8 cellular contexts compared by ENCODE assay signal in the genomic region with DNA sequence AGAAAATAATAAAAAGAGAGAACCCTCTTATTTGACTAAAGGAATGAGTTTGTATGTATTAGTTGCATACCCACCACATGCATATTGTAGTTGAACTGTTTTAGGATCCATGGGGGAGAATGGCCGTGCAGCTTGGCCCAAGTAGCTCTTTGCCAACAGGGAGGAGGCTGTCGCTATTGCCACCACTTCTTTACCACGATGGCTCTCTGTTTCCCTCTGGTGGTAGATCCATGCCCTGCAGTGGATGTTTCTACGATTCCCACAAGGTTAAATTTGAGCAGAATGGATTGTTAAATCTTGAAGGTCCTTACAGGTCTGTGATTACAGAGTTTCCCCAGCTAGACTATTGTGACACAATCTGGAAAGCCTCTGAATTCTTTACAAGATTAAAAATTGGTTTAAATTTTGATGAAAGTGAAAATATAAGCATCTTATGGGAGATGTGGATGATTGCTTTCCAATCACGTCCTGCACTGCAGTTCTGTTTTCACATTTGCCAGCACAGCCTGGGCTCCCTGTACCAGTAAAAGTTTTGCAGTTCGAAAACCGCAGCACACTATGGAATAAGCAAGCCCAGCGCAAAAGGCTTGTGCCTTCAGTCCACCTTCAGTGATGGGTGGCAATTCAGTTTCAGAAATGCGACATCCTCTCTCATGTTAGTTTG. TPM values are rescaled to one million over a fixed set of nuclear protein-coding genes. Genes with fewer than 3 reads are reported as not detected.
DNase-seq lines count a peak whose midpoint lies in the region; ATAC-seq and TF ChIP-seq lines count a peak whose summit lies in the region.

No MANE protein-coding gene starts in this region.

- H4K20me1 ChIP-seq in OCI-LY1 (ENCODE audit: insufficient read depth, low read length), result no peaks in the 10 kb centered on the region

- peaks cover 40% of the 10 kb centered on the region for H3K27me3 Mint-ChIP-seq in nephron (ENCODE audit: low read depth)
- peaks cover 9% of the 10 kb centered on the region for H3K27me3 Mint-ChIP-seq in stimulated activated naive CD8-positive, alpha-beta T cell treated with anti-CD3 and anti-CD28 coated beads, Interleukin-15, amount 100 ng/mL, for 72 hours

- H3K27me3 ChIP-seq in OCI-LY1 (ENCODE audit: insufficient read depth, low read length) (no peaks in the 10 kb centered on the region; the same call in 1 of the 2 replicates), esophagus muscularis mucosa (no peaks in the 10 kb centered on the region)

- no peak for TF ChIP-seq EP300 in esophagus muscularis mucosa (IDR thresholded peaks at IDR 0.05)

- no peaks in the 10 kb centered on the region for H3K9me3 Mint-ChIP-seq in nephron
- no peaks in the 10 kb centered on the region for H3K9me3 Mint-ChIP-seq in stimulated activated naive CD8-positive, alpha-beta T cell treated with anti-CD3 and anti-CD28 coated beads, Interleukin-15, amount 100 ng/mL, for 72 hours

- H3K36me3 ChIP-seq in OCI-LY1 (ENCODE audit: insufficient read depth, low read length) (no peaks in the 10 kb centered on the region), esophagus muscularis mucosa (no peaks in the 10 kb centered on the region)

- peaks cover 13% of the 10 kb centered on the region for H3K4me1 ChIP-seq in OCI-LY1 (ENCODE audit: insufficient read depth, low read length, severe bottlenecking)
- H3K4me1 ChIP-seq in esophagus muscularis mucosa, result peaks cover 0 to 13% (median 2%) of the 10 kb centered on the region in 4 donors

- peak; percentile 50 for DNase-seq in AG10803 (ENCODE audit: low read depth)
- DNase-seq in HT-29 (ENCODE audit: low spot score), result peak; percentile 77
- DNase-seq in activated CD8-positive, alpha-beta memory T cell treated with anti-CD3 and anti-CD28 coated beads, Interleukin-2, amount 50 U/mL, for 4 hours, result peak; percentile 76
- DNase-seq in esophagus muscularis mucosa (ENCODE audit: extremely low spot score), result peak; percentile 92
- DNase-seq in stimulated activated naive CD8-positive, alpha-beta T cell treated with anti-CD3 and anti-CD28 coated beads, Interleukin-15, amount 100 ng/mL, for 72 hours, result peak; percentile 72 to 73

- H3K4me3 Mint-ChIP-seq in nephron, result no peak overlapping the region
- no peak overlapping the region for H3K4me3 Mint-ChIP-seq in stimulated activated naive CD8-positive, alpha-beta T cell treated with anti-CD3 and anti-CD28 coated beads, Interleukin-15, amount 100 ng/mL, for 72 hours

- H3K9me3 ChIP-seq in OCI-LY1 (ENCODE audit: low read length) (no peaks in the 10 kb centered on the region), esophagus muscularis mucosa (no peaks in the 10 kb centered on the region)

- H2AFZ ChIP-seq in OCI-LY1 (ENCODE audit: low read length), result no peak overlapping the region

- no peaks in the 10 kb centered on the region for H3K9me2 ChIP-seq in OCI-LY1 (ENCODE audit: low read depth, low read length)

- ATAC-seq in GM18873 (IDR thresholded peaks at IDR 0.05; ENCODE audit: low FRiP score, unreplicated experiment), result peak; percentile 63
- peak; percentile 76 for ATAC-seq in stimulated activated naive CD8-positive, alpha-beta T cell treated with anti-CD3 and anti-CD28 coated beads, Interleukin-15, amount 100 ng/mL, for 72 hours

- H3K9ac ChIP-seq in OCI-LY1 (ENCODE audit: low read length), result no peak overlapping the region

- TF ChIP-seq POLR2A in esophagus muscularis mucosa (IDR thresholded peaks at IDR 0.05; ENCODE audit: low read depth), result no peak

- H3K4me1 Mint-ChIP-seq in nephron, result peaks cover 19% of the 10 kb centered on the region
- peaks cover 7% of the 10 kb centered on the region for H3K4me1 Mint-ChIP-seq in stimulated activated naive CD8-positive, alpha-beta T cell treated with anti-CD3 and anti-CD28 coated beads, Interleukin-15, amount 100 ng/mL, for 72 hours

- no peak overlapping the region for H3K27ac Mint-ChIP-seq in nephron
- no peak overlapping the region for H3K27ac Mint-ChIP-seq in stimulated activated naive CD8-positive, alpha-beta T cell treated with anti-CD3 and anti-CD28 coated beads, Interleukin-15, amount 100 ng/mL, for 72 hours

- H3K4me2 ChIP-seq in OCI-LY1 (ENCODE audit: low read length), result no peak overlapping the region

- H3K27ac ChIP-seq in OCI-LY1 (ENCODE audit: low read depth, low read length, poor library complexity, severe bottlenecking) (no peak overlapping the region), esophagus muscularis mucosa (replicated peaks in 1 of 4) (no peak overlapping the region)

- H3K4me3 ChIP-seq in AG10803 (ENCODE audit: low read length), result no peak overlapping the region
- H3K4me3 ChIP-seq in OCI-LY1 (ENCODE audit: low read depth, low read length, poor library complexity, severe bottlenecking), result no peak overlapping the region
- no peak overlapping the region for H3K4me3 ChIP-seq in esophagus muscularis mucosa

- 33% methylated on average over 9 of the region's 9 CpGs for WGBS in esophagus muscularis mucosa

- TF ChIP-seq CTCF in AG10803 (conservative IDR thresholded peaks at IDR 0.05; ENCODE audit: low read length), result peak; percentile 99
- peak; percentile 94 for TF ChIP-seq CTCF in OCI-LY1 (IDR thresholded peaks at IDR 0.05; ENCODE audit: low read length)
- peak in 2 of 3 experiments; percentile 92 to 95 for TF ChIP-seq CTCF in esophagus muscularis mucosa (IDR thresholded peaks at IDR 0.05)
- peak; percentile 80 to 84 (median 81) for TF ChIP-seq CTCF in nephron (IDR thresholded peaks at IDR 0.05; ENCODE audit: unreplicated experiment in 3 of 3)

- H3K36me3 Mint-ChIP-seq in nephron (ENCODE audit: low read depth), result no peaks in the 10 kb centered on the region

- no peaks in the 10 kb centered on the region for H3K79me2 ChIP-seq in OCI-LY1 (ENCODE audit: insufficient read depth, low read length)

- H3F3A ChIP-seq in OCI-LY1 (ENCODE audit: insufficient read depth, low read length), result no peaks in the 10 kb centered on the region

- intact Hi-C loops in esophagus muscularis mucosa (cut with DNase I), result loop anchor here (1.0 kb wide), 1 partner anchor 93 kb away; no protein-coding TSS in a partner anchor

RNA-seq across cellular contexts. Expression of a gene that starts 34.4 kb away (rescaled TPM):
- total RNA-seq in HT-29 (2014; rRNA removed; shearing (Covaris generic)), result not detected in 2 replicates
- total RNA-seq in esophagus muscularis mucosa, result 10 to 100 TPM in 1 of 4 donors, 1 to 10 TPM in 2, under 1 TPM in 1; 0.84 to 11.2 (median 2.7) TPM
